Comparison of ENCODE assay signal across 1 cellular context in the genomic region with DNA sequence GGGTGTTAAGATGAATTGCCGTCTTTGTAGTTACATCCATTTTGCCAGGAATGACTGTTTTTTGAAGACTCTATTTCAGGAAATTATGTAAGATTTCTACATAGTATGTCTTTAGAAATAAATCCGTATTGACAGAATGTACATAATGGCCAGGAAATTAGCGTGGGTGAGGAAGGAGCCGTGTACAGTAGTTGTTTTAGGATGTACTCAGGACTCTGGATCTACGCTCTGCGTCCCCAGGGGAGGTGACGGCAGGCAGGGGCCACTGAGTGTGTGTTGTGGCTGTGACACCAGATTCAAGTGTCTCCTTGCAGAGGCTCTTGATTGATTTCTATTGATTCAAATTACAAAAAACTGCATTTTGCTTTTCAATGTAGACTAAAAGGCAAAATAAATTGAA.
TF ChIP-seq lines count a peak whose summit lies in the region.

No MANE protein-coding gene starts in this region.

TF ChIP-seq in neural cell, 6 proteins besides CTCF, POLR2A, EP300 and RAD21 (continued from another document):
- no peak for TF ChIP-seq MXI1 (conservative IDR thresholded peaks at IDR 0.05; ENCODE audit: poor library complexity, severe bottlenecking)
- TF ChIP-seq SMC3 (conservative IDR thresholded peaks at IDR 0.05; ENCODE audit: poor library complexity), result no peak
- no peak for TF ChIP-seq POLR2AphosphoS5 (IDR thresholded peaks at IDR 0.05)
